ENCODE assay signal across 1 cellular context in genomic region chr10:99357691-99358090, GRCh38.
TF ChIP-seq lines count a peak whose summit lies in the region.

No MANE protein-coding gene starts in this region.

TF ChIP-seq in GM23338, 12 proteins besides CTCF, POLR2A, EP300 and RAD21 (continued from another document):
- no peak for TF ChIP-seq ZNF462 (CRISPR knock-in tag; IDR thresholded peaks at IDR 0.05)
